20 cellular contexts compared by ENCODE assay signal in genomic region chr11:71371674-71372069, GRCh38.
DNase-seq lines count a peak whose midpoint lies in the region; ATAC-seq, FAIRE-seq and TF ChIP-seq lines count a peak whose summit lies in the region.
"Had no signal": no experiment of that assay in that cellular context is flagged by ENCODE, and none has a peak within 500 bp of the region (broad histone marks: within the 10 kb centered on the region; RNA-seq: fewer than 3 reads in every experiment).

No MANE protein-coding gene starts in this region.

- H3K4me2 ChIP-seq in HepG2 (ENCODE audit: low read depth, low read length) (no peak overlapping the region), neural progenitor cell (no peak overlapping the region)

- no peaks in the 10 kb centered on the region for H3K36me3 Mint-ChIP-seq in neural progenitor cell
- H3K36me3 Mint-ChIP-seq: IgD-negative memory B cell had no signal

- CTCF ChIA-PET in HepG2 (lab: Yijun Ruan, JAX; ENCODE audit: low intra/inter-chr PET ratio, low total read pairs), result no interaction called here
- CTCF ChIA-PET in Panc1 (lab: Charles Lee), result interaction anchor here (1.6 kb wide), 1 partner anchor 285 kb away, joined by 9 read pairs; no protein-coding TSS in a partner anchor

- intact Hi-C loops in HepG2 (cut with micrococcal nuclease; ENCODE audit: unreplicated experiment) (loop anchor here (2.0 to 5.0 kb wide), 2 partner anchors 285 to 554 kb away; no protein-coding TSS in a partner anchor), right lobe of liver (cut with DNase I) (no loop called here), Panc1 (cut with micrococcal nuclease; ENCODE audit: unreplicated experiment) (loop anchor here (2.0 kb wide), 1 partner anchor 283 kb away; no protein-coding TSS in a partner anchor), adrenal gland (cut with DNase I) (no loop called here)

- no peaks in the 10 kb centered on the region for H3K4me1 ChIP-seq in HepG2 (ENCODE audit: insufficient read depth, low read length)
- H3K4me1 ChIP-seq in right lobe of liver, result no peaks in the 10 kb centered on the region
- no peaks in the 10 kb centered on the region for H3K4me1 ChIP-seq in Panc1 (ENCODE audit: control insufficient read depth, insufficient read depth, low read length)
- H3K4me1 ChIP-seq in neural progenitor cell, result peaks cover 4% of the 10 kb centered on the region
- H3K4me1 ChIP-seq in adrenal gland (replicated peaks in 1 of 2), result no peaks in the 10 kb centered on the region

- ATAC-seq in HepG2 (peak; percentile 56), right lobe of liver (no peak), Panc1 (peak; percentile 16; the same call in 1 of the 2 replicates)

- DNase-seq in HepG2 (ENCODE audit: low spot score) (no peak), right lobe of liver (no peak), Panc1 (ENCODE audit: low read depth, low spot score) (no peak), neural progenitor cell (ENCODE audit: low spot score) (no peak), hepatic stellate cell (ENCODE audit: low spot score) (no peak), DMS153 treated with DMSO at 0.1 percent for 48 hours (lab: John Stamatoyannopoulos, UW; ENCODE audit: unreplicated experiment) (no peak), NCI-H1436 (lab: John Stamatoyannopoulos, UW) (no peak), adrenal gland (no peak)
- DNase-seq: ACHN, C1 segment of cervical spinal cord, Calu3, DMS 273 treated with DMSO at 0.1 percent for 48 hours, DMS79 treated with DMSO at 0.1 percent for 48 hours, GDM1, GM23248 had no signal

- no peaks in the 10 kb centered on the region for H3K36me3 ChIP-seq in HepG2 (replicated peaks in 1 of 2; ENCODE audit: control insufficient read depth in 1 of 2, insufficient read depth in 2 of 2, low read length in 2 of 2)
- no peaks in the 10 kb centered on the region for H3K36me3 ChIP-seq in right lobe of liver
- no peaks in the 10 kb centered on the region for H3K36me3 ChIP-seq in Panc1 (ENCODE audit: control insufficient read depth, insufficient read depth, low read length)
- H3K36me3 ChIP-seq in neural progenitor cell, result no peaks in the 10 kb centered on the region
- H3K36me3 ChIP-seq in adrenal gland (replicated peaks in 1 of 2), result no peaks in the 10 kb centered on the region

- no peaks in the 10 kb centered on the region for H3K4me1 Mint-ChIP-seq in neural progenitor cell

- H3K9ac ChIP-seq in HepG2 (ENCODE audit: insufficient read depth, low read depth, low read length) (no peak overlapping the region), neural progenitor cell (no peak overlapping the region)
- H3K9ac ChIP-seq: GM23248 had no signal

- H3K9me3 ChIP-seq in HepG2 (ENCODE audit: low read length) (no peaks in the 10 kb centered on the region), right lobe of liver (no peaks in the 10 kb centered on the region), Panc1 (ENCODE audit: control insufficient read depth, insufficient read depth, low read depth, low read length) (no peaks in the 10 kb centered on the region), neural progenitor cell (ENCODE audit: low read depth) (no peaks in the 10 kb centered on the region), adrenal gland (replicated peaks in 1 of 3) (no peaks in the 10 kb centered on the region)

- H3F3A ChIP-seq in neural progenitor cell (ENCODE audit: low read depth), result no peaks in the 10 kb centered on the region

- no peak overlapping the region for H3K27ac Mint-ChIP-seq in neural progenitor cell
- H3K27ac Mint-ChIP-seq: CD4-positive, alpha-beta T cell had no signal

- 35% methylated on average over 2 of the region's 2 CpGs for WGBS in HepG2 (ENCODE audit: low lambda C conversion rate)
- WGBS in right lobe of liver (ENCODE audit: insufficient coverage, low coverage, low lambda C conversion rate, missing lambda C conversion rate), result 78% methylated on average over 2 of the region's 2 CpGs
- 66 to 94% (median 85%) methylated on average over 2 of the region's 2 CpGs for WGBS in adrenal gland, 4 donors

- BruUV-seq in HepG2 (replicated peaks; lab: Mats Ljungman, UMichigan), result no TSS peak
- no TSS peak for BruUV-seq in Panc1 (replicated peaks; lab: Mats Ljungman, UMichigan)

- POLR2A ChIA-PET in HepG2 (lab: Yijun Ruan, JAX) (no interaction called here), Panc1 (lab: Charles Lee) (no interaction called here)

- peaks cover 11 to 40% of the 10 kb centered on the region in 2 experiments; a peak in 4 of 5 replicates for H3K27me3 ChIP-seq in HepG2 (ENCODE audit: control insufficient read depth in 1 of 2, insufficient read depth in 2 of 2, low read length in 2 of 2)
- H3K27me3 ChIP-seq in right lobe of liver, result no peaks in the 10 kb centered on the region
- H3K27me3 ChIP-seq in Panc1 (ENCODE audit: control insufficient read depth, insufficient read depth, low read length), result peaks cover 6% of the 10 kb centered on the region
- peaks cover 3% of the 10 kb centered on the region for H3K27me3 ChIP-seq in neural progenitor cell
- no peaks in the 10 kb centered on the region for H3K27me3 ChIP-seq in adrenal gland

- H3K27me3 Mint-ChIP-seq in neural progenitor cell (ENCODE audit: insufficient read depth, low read depth), result no peaks in the 10 kb centered on the region

- TF ChIP-seq EP300 in HepG2 (IDR thresholded peaks at IDR 0.05; ENCODE audit: low read depth in 2 of 2, low read length in 2 of 2) (no peak), HepG2 (CRISPR knock-in tag; IDR thresholded peaks at IDR 0.05; ENCODE audit: borderline replicate concordance) (no peak)

- TF ChIP-seq RAD21 in HepG2 (CRISPR knock-in tag; IDR thresholded peaks at IDR 0.05), result no peak

- H3K4me3 Mint-ChIP-seq in neural progenitor cell, result no peak overlapping the region
- H3K4me3 Mint-ChIP-seq: CD4-positive, alpha-beta T cell; H9 had no signal

- no peak overlapping the region for H3K4me3 ChIP-seq in HepG2 (replicated peaks in 1 of 3; ENCODE audit: insufficient read depth in 1 of 3, low read depth in 2 of 3, low read length in 3 of 3)
- H3K4me3 ChIP-seq in right lobe of liver, result no peak overlapping the region
- no peak overlapping the region for H3K4me3 ChIP-seq in Panc1 (ENCODE audit: low read depth in 2 of 2, low read length in 2 of 2)
- no peak overlapping the region for H3K4me3 ChIP-seq in neural progenitor cell
- no peak overlapping the region for H3K4me3 ChIP-seq in adrenal gland
- H3K4me3 ChIP-seq: GM23248 had no signal

- H3K79me2 ChIP-seq in HepG2 (ENCODE audit: insufficient read depth, low read length), result no peaks in the 10 kb centered on the region
- H3K79me2 ChIP-seq in neural progenitor cell (ENCODE audit: low read depth), result no peaks in the 10 kb centered on the region

- no peaks in the 10 kb centered on the region for H3K9me3 Mint-ChIP-seq in neural progenitor cell

- TF ChIP-seq POLR2A in HepG2 (IDR thresholded peaks at IDR 0.05; ENCODE audit: insufficient read depth in 1 of 2, low read depth in 2 of 2, low read length in 2 of 2) (no peak), right lobe of liver (IDR thresholded peaks at IDR 0.05) (no peak), adrenal gland (IDR thresholded peaks at IDR 0.05) (no peak)

- H4K20me1 ChIP-seq in HepG2 (ENCODE audit: insufficient read depth, low read length) (no peaks in the 10 kb centered on the region), neural progenitor cell (ENCODE audit: low read depth) (no peaks in the 10 kb centered on the region)

- no peak overlapping the region for H2AFZ ChIP-seq in HepG2 (ENCODE audit: low read length)
- H2AFZ ChIP-seq in neural progenitor cell (replicated peaks), result peak overlapping the region; percentile 26
- H2AFZ ChIP-seq: GM23248 had no signal

- TF ChIP-seq CTCF in HepG2 (CRISPR knock-in tag; IDR thresholded peaks at IDR 0.05) (no peak), right lobe of liver (IDR thresholded peaks at IDR 0.05) (no peak), Panc1 (IDR thresholded peaks at IDR 0.05) (no peak), neural progenitor cell (IDR thresholded peaks at IDR 0.05) (no peak), adrenal gland (IDR thresholded peaks at IDR 0.05) (no peak)

- in situ Hi-C loops in HepG2 (cut with HindIII; ENCODE audit: extremely low pct_ligation_motif_present, low pct_unique_long_range_greater_than_20kb), result no loop called here
- in situ Hi-C loops in Panc1 (cut with HindIII; ENCODE audit: low pct_unique_long_range_greater_than_20kb, low sequenced_read_pairs), result no loop called here

- no peak overlapping the region for H3K27ac ChIP-seq in HepG2 (ENCODE audit: extremely low read length, insufficient read depth, low read length)
- H3K27ac ChIP-seq in right lobe of liver, result no peak overlapping the region
- H3K27ac ChIP-seq in Panc1 (ENCODE audit: low read length), result no peak overlapping the region
- H3K27ac ChIP-seq in neural progenitor cell, result no peak overlapping the region
- no peak overlapping the region for H3K27ac ChIP-seq in adrenal gland
- H3K27ac ChIP-seq: 22Rv1, GM23248 had no signal

- no peak for FAIRE-seq in HepG2 (lab: Jason Lieb, UNC)
- FAIRE-seq: GM12892 had no signal

TF ChIP-seq in HepG2, 621 proteins besides CTCF, POLR2A, EP300 and RAD21 (continues in another document):
- no peak for TF ChIP-seq ETS1 (CRISPR knock-in tag; IDR thresholded peaks at IDR 0.05)
- no peak for TF ChIP-seq TEAD3 (CRISPR knock-in tag; optimal IDR thresholded peaks at IDR 0.05; ENCODE audit: borderline replicate concordance)
- no peak for TF ChIP-seq ZFAT (CRISPR knock-in tag; conservative IDR thresholded peaks at IDR 0.05)
- no peak for TF ChIP-seq ZEB1 (IDR thresholded peaks at IDR 0.05; ENCODE audit: insufficient replicate concordance, low read depth)
- TF ChIP-seq FOSL2 (CRISPR knock-in tag; IDR thresholded peaks at IDR 0.05), result no peak
- TF ChIP-seq ONECUT2 (CRISPR knock-in tag; IDR thresholded peaks at IDR 0.05), result no peak
- no peak for TF ChIP-seq ZNF44 (CRISPR knock-in tag; IDR thresholded peaks at IDR 0.05)
- TF ChIP-seq DBP (CRISPR knock-in tag; IDR thresholded peaks at IDR 0.05; ENCODE audit: not compliant biosample characterization), result no peak

Comparison
In these comparisons a context has a peak if more than half of its experiments do, and no peak if none do; other contexts are left out.
1. ATAC-seq: peak in HepG2 (single experiment) and Panc1 (single experiment); none in right lobe of liver (0 of 4).
2. intact Hi-C loops: an anchor here in HepG2 (2.0 to 5.0 kb wide) and Panc1 (2.0 kb wide); none called in right lobe of liver and adrenal gland.